Comparison of ENCODE assay signal across 1 cellular context in the genomic region with DNA sequence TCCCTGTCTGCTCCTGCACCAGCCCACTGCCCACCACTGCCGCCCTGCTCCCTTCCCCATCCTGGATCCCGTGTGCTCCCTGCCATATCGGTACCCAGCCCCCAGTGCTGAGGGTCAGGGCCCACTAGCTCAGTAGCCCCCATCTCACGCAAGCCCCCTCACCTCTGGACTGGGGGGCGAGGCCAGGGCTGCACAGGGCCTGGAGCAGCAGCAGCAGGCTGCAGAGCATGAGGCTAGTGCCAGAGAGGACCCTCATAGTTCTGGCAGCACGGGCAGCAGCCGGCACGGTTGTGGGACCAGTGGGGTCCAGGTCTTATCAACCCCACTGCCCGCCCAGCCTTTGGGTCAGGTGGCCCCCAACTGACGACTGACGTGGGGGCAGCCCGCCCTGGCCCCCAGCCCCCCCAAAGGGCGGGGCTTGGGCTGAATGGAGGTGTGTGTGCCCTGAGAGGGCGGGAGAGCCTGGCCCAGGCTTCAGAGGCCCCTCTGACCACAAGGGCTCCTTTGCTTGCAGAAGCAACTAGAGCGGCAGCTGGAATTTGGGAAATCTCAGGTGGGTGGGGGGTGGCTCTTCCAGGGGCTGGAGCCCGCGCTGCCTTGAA.
TF ChIP-seq lines count a peak whose summit lies in the region.

A gene with protein sequence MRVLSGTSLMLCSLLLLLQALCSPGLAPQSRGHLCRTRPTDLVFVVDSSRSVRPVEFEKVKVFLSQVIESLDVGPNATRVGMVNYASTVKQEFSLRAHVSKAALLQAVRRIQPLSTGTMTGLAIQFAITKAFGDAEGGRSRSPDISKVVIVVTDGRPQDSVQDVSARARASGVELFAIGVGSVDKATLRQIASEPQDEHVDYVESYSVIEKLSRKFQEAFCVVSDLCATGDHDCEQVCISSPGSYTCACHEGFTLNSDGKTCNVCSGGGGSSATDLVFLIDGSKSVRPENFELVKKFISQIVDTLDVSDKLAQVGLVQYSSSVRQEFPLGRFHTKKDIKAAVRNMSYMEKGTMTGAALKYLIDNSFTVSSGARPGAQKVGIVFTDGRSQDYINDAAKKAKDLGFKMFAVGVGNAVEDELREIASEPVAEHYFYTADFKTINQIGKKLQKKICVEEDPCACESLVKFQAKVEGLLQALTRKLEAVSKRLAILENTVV (minus strand): TSS at position 290 of the 602 bp plus-strand sequence. CDS start 34 bp downstream, at position 256.

TF ChIP-seq in K562, 482 proteins besides CTCF, POLR2A, EP300 and RAD21:
- TF ChIP-seq NR2F6 (CRISPR knock-in tag; IDR thresholded peaks at IDR 0.05) (no peak), POLR2G (IDR thresholded peaks at IDR 0.05; ENCODE audit: low read depth, low read length) (peak; percentile 72), THRAP3 (IDR thresholded peaks at IDR 0.05; ENCODE audit: borderline replicate concordance) (no peak), U2AF1 (optimal IDR thresholded peaks at IDR 0.05; ENCODE audit: low read depth, low read length) (no peak), ZBTB7A (IDR thresholded peaks at IDR 0.05; ENCODE audit: borderline replicate concordance, control insufficient read depth, low read depth, low read length) (0 out of 2 replicates have a peak, but pooled peaks have one; percentile 54), RBFOX2 (IDR thresholded peaks at IDR 0.05; ENCODE audit: low read depth, low read length) (peak; percentile 65), RBM14 (IDR thresholded peaks at IDR 0.05; ENCODE audit: borderline replicate concordance, insufficient read depth, low read depth, low read length) (0 out of 2 replicates have a peak, but pooled peaks have one; percentile 68)
- TF ChIP-seq, protein P1, sequence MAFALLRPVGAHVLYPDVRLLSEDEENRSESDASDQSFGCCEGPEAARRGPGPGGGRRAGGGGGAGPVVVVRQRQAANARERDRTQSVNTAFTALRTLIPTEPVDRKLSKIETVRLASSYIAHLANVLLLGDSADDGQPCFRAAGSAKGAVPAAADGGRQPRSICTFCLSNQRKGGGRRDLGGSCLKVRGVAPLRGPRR (CRISPR knock-in tag; IDR thresholded peaks at IDR 0.05): no peak
TF ChIP-seq in K562: peak in this region for 4.
